Comparison of ENCODE assay signal across 2 cellular contexts in genomic region chr5:149712439-149713147, GRCh38.
TF ChIP-seq lines count a peak whose summit lies in the region.

No MANE protein-coding gene starts in this region.

TF ChIP-seq in GM23338, 12 proteins besides CTCF, POLR2A, EP300 and RAD21:
- no peak for TF ChIP-seq POLR2AphosphoS5 (IDR thresholded peaks at IDR 0.05; ENCODE audit: low read depth)
- TF ChIP-seq ZNF114 (CRISPR knock-in tag; IDR thresholded peaks at IDR 0.05) = no peak
- TF ChIP-seq NANOG (IDR thresholded peaks at IDR 0.05; ENCODE audit: borderline replicate concordance) = peak; percentile 89

TF ChIP-seq in K562, 482 proteins besides CTCF, POLR2A, EP300 and RAD21:
- TF ChIP-seq SRF (CRISPR knock-in tag; IDR thresholded peaks at IDR 0.05) = no peak
- no peak for TF ChIP-seq SNAPC5 (CRISPR knock-in tag; IDR thresholded peaks at IDR 0.05)
- no peak for TF ChIP-seq CBX2 (IDR thresholded peaks at IDR 0.05; ENCODE audit: insufficient read depth, low read length, poor library complexity, severe bottlenecking)
- no peak for TF ChIP-seq ZNF347 (CRISPR knock-in tag; IDR thresholded peaks at IDR 0.05; ENCODE audit: low read depth)
- peak in 1 of 2 experiments; percentile 27; a peak in 1 of 4 replicates for TF ChIP-seq KDM1A (IDR thresholded peaks at IDR 0.05)
- peak; percentile 84 for TF ChIP-seq RBM25 (IDR thresholded peaks at IDR 0.05; ENCODE audit: low read depth, low read length, severe bottlenecking)
- TF ChIP-seq SIN3B (IDR thresholded peaks at IDR 0.05; ENCODE audit: low read depth) = no peak
- peak; percentile 47 for TF ChIP-seq ADNP (tag; IDR thresholded peaks at IDR 0.05)
- no peak for TF ChIP-seq ZEB2 (IDR thresholded peaks at IDR 0.05)
- TF ChIP-seq NONO (IDR thresholded peaks at IDR 0.05; ENCODE audit: low read depth in 2 of 2, low read length in 1 of 2) = no peak
- peak; percentile 84 for TF ChIP-seq BCOR (IDR thresholded peaks at IDR 0.05)
- no peak for TF ChIP-seq GTF2B (IDR thresholded peaks at IDR 0.05; ENCODE audit: extremely low read depth, insufficient read length)
- TF ChIP-seq ZFX (CRISPR knock-in tag; IDR thresholded peaks at IDR 0.05) = no peak
- TF ChIP-seq ZNF512 (tag; IDR thresholded peaks at IDR 0.05) = peak; percentile 88
- no peak for TF ChIP-seq TCF15 (CRISPR knock-in tag; IDR thresholded peaks at IDR 0.05)
- no peak for TF ChIP-seq ZNF318 (IDR thresholded peaks at IDR 0.05; ENCODE audit: borderline replicate concordance in 1 of 2, low read depth in 1 of 2)
- peak; percentile 66 for TF ChIP-seq ZNF121 (CRISPR knock-in tag; conservative IDR thresholded peaks at IDR 0.05)
TF ChIP-seq in K562: peak in this region for 6.
